In the genomic region with DNA sequence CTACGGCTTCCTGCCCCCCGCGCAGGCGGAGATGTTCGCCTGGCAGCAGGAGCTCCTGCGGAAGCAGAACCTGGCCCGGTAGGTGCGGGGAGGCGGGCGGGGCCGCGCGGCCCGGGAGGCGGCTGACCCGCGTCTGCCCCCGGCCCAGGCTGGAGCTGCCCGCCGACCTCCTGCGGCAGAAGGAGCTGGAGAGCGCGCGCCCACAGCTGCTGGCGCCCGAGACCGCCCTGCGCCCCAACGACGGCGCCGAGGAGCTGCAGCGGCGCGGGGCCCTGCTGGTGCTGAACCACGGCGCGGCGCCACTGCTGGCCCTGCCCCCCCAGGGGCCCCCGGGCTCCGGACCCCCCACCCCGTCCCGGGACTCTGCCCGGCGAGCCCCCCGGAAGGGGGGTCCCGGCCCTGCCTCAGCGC, we compare ENCODE assay signal across 2 cellular contexts.
TF ChIP-seq lines count a peak whose summit lies in the region.

No MANE protein-coding gene starts in this region.

TF ChIP-seq in WTC11, 78 proteins besides CTCF, POLR2A, EP300 and RAD21:
- TF ChIP-seq TP53 (CRISPR knock-in tag; IDR thresholded peaks at IDR 0.05) (0 out of 2 replicates have a peak, but pooled peaks have one; percentile 3), SMAD4 (CRISPR knock-in tag; IDR thresholded peaks at IDR 0.05) (no peak)

TF ChIP-seq in HepG2, 621 proteins besides CTCF, POLR2A, EP300 and RAD21:
- TF ChIP-seq, protein P1, sequence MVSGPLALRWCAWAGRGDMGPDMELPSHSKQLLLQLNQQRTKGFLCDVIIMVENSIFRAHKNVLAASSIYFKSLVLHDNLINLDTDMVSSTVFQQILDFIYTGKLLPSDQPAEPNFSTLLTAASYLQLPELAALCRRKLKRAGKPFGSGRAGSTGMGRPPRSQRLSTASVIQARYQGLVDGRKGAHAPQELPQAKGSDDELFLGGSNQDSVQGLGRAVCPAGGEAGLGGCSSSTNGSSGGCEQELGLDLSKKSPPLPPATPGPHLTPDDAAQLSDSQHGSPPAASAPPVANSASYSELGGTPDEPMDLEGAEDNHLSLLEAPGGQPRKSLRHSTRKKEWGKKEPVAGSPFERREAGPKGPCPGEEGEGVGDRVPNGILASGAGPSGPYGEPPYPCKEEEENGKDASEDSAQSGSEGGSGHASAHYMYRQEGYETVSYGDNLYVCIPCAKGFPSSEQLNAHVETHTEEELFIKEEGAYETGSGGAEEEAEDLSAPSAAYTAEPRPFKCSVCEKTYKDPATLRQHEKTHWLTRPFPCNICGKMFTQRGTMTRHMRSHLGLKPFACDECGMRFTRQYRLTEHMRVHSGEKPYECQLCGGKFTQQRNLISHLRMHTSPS (CRISPR knock-in tag; IDR thresholded peaks at IDR 0.05; ENCODE audit: low read depth): no peak
- TF ChIP-seq AGO1 (IDR thresholded peaks at IDR 0.05; ENCODE audit: low read depth, low read length, poor library complexity, severe bottlenecking) (peak; percentile 14), KDM2A (CRISPR knock-in tag; IDR thresholded peaks at IDR 0.05; ENCODE audit: borderline replicate concordance, low read depth) (peak; percentile 2; the same call in 1 of the 2 replicates)
- TF ChIP-seq, protein P2, sequence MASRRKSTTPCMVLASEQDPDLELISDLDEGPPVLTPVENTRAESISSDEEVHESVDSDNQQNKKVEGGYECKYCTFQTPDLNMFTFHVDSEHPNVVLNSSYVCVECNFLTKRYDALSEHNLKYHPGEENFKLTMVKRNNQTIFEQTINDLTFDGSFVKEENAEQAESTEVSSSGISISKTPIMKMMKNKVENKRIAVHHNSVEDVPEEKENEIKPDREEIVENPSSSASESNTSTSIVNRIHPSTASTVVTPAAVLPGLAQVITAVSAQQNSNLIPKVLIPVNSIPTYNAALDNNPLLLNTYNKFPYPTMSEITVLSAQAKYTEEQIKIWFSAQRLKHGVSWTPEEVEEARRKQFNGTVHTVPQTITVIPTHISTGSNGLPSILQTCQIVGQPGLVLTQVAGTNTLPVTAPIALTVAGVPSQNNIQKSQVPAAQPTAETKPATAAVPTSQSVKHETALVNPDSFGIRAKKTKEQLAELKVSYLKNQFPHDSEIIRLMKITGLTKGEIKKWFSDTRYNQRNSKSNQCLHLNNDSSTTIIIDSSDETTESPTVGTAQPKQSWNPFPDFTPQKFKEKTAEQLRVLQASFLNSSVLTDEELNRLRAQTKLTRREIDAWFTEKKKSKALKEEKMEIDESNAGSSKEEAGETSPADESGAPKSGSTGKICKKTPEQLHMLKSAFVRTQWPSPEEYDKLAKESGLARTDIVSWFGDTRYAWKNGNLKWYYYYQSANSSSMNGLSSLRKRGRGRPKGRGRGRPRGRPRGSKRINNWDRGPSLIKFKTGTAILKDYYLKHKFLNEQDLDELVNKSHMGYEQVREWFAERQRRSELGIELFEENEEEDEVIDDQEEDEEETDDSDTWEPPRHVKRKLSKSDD (CRISPR knock-in tag; IDR thresholded peaks at IDR 0.05; ENCODE audit: low read depth): peak; percentile 21; the same call in 1 of the 2 replicates
